Comparison of ENCODE assay signal across 9 cellular contexts in the genomic region with DNA sequence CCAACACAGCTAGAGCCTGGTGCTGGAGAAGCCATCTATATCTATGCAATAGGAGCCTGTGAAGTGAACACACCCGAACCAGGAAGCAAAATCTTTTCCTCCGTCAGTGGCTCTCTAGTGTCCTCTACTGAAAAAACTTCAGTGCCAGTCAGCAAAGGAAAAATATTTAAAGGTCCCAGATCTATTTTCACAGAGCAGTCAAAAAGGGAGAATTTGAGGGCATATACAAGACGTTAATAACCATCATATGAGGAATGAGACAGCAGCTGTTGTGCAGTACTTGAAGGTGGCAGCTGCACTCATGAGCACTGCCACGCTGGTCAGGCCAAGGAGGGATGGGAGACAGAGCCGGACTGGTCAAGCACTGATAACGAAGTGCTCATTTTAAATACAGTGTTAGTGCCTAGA. TPM values are rescaled to one million over a fixed set of nuclear protein-coding genes. Genes with fewer than 3 reads are reported as not detected.
DNase-seq lines count a peak whose midpoint lies in the region; ATAC-seq, FAIRE-seq and TF ChIP-seq lines count a peak whose summit lies in the region.
"Had no signal": no experiment of that assay in that cellular context is flagged by ENCODE, and none has a peak within 500 bp of the region (broad histone marks: within the 10 kb centered on the region; RNA-seq: fewer than 3 reads in every experiment).

No MANE protein-coding gene starts in this region.

- H3K9me3 Mint-ChIP-seq in CD4-positive, alpha-beta T cell: peaks cover 2% of the 10 kb centered on the region

- FAIRE-seq in HTR-8/SVneo (lab: Jason Lieb, UNC): no peak

- H3K36me3 Mint-ChIP-seq in CD4-positive, alpha-beta T cell (ENCODE audit: low read depth): peaks cover 59% of the 10 kb centered on the region

- TF ChIP-seq POLR2A in uterus (IDR thresholded peaks at IDR 0.05): no peak

- CTCF ChIA-PET in CD4-positive, alpha-beta T cell (lab: Charles Lee): interaction anchor here (0.8 to 2.0 kb wide), 7 partner anchors 10 to 143 kb away, joined by 3 to 5 read pairs (median 3); a partner anchor contains a TSS

- H3K4me3 Mint-ChIP-seq in CD4-positive, alpha-beta T cell: peak overlapping the region; percentile 63

- intact Hi-C loops in CD4-positive, alpha-beta T cell (cut with DNase I, micrococcal nuclease): loop anchor here in 1 of 2 experiments (2.0 to 10.0 kb wide), 3 partner anchors 14 to 400 kb away; a partner anchor contains a TSS
- intact Hi-C loops in uterus (cut with DNase I; ENCODE audit: low total_unique reads): no loop called here

- H3K27me3 ChIP-seq in CD4-positive, alpha-beta T cell (ENCODE audit: control insufficient read depth, insufficient read depth, low read length): no peaks in the 10 kb centered on the region
- no peaks in the 10 kb centered on the region for H3K27me3 ChIP-seq in WERI-Rb-1 (ENCODE audit: insufficient read depth, low read depth, severe bottlenecking)
- H3K27me3 ChIP-seq in right atrium auricular region: no peaks in the 10 kb centered on the region
- no peaks in the 10 kb centered on the region for H3K27me3 ChIP-seq in uterus

- no peaks in the 10 kb centered on the region for H3K27me3 Mint-ChIP-seq in CD4-positive, alpha-beta T cell

- H3K36me3 ChIP-seq in WERI-Rb-1 (no peaks in the 10 kb centered on the region), right atrium auricular region (no peaks in the 10 kb centered on the region), uterus (no peaks in the 10 kb centered on the region)

- peak; percentile 34 for TF ChIP-seq CTCF in CD4-positive, alpha-beta T cell (IDR thresholded peaks at IDR 0.05)
- TF ChIP-seq CTCF in WERI-Rb-1 (IDR thresholded peaks at IDR 0.05; ENCODE audit: low read depth, low read length): peak; percentile 9; the same call in 1 of the 2 replicates
- TF ChIP-seq CTCF in right atrium auricular region (IDR thresholded peaks at IDR 0.05): peak; percentile 20 to 59
- TF ChIP-seq CTCF in uterus (IDR thresholded peaks at IDR 0.05): no peak

- H3K4me1 ChIP-seq in right atrium auricular region (peaks cover 0 to 18% of the 10 kb centered on the region in 2 donors), uterus (no peaks in the 10 kb centered on the region)

- peak in 1 of 10 experiments; percentile 3 for DNase-seq in CD4-positive, alpha-beta T cell
- DNase-seq in HTR-8/SVneo (ENCODE audit: insufficient read length, low spot score) (peak; percentile 14), WERI-Rb-1 (no peak), right atrium auricular region (ENCODE audit: low spot score) (no peak), NCI-H510A (lab: John Stamatoyannopoulos, UW) (no peak), T1000 (lab: John Stamatoyannopoulos, UW) (no peak), middle frontal gyrus (ENCODE audit: extremely low spot score, low spot score) (no peak), uterus (no peak)
- DNase-seq: NCI-H1092 had no signal

- no peaks in the 10 kb centered on the region for H3K9me3 ChIP-seq in CD4-positive, alpha-beta T cell (ENCODE audit: control insufficient read depth, low read length)
- H3K9me3 ChIP-seq in WERI-Rb-1 (ENCODE audit: severe bottlenecking) (no peaks in the 10 kb centered on the region), right atrium auricular region (no peaks in the 10 kb centered on the region), uterus (no peaks in the 10 kb centered on the region)

- ATAC-seq in CD4-positive, alpha-beta T cell (ENCODE audit: poor library complexity): peak; percentile 83

- no peak overlapping the region for H3K27ac ChIP-seq in CD4-positive, alpha-beta T cell (ENCODE audit: low read depth, low read length)
- H3K27ac ChIP-seq in WERI-Rb-1: no peak overlapping the region
- peak overlapping the region; percentile 71 to 81 for H3K27ac ChIP-seq in right atrium auricular region
- H3K27ac ChIP-seq in uterus: no peak overlapping the region

- H3K4me3 ChIP-seq in WERI-Rb-1 (ENCODE audit: low read depth, low read length): no peak overlapping the region
- peak overlapping the region in 1 of 2 donors; percentile 4 for H3K4me3 ChIP-seq in right atrium auricular region
- H3K4me3 ChIP-seq in uterus: no peak overlapping the region

- peak overlapping the region; percentile 55 for H3K27ac Mint-ChIP-seq in CD4-positive, alpha-beta T cell

- POLR2A ChIA-PET in CD4-positive, alpha-beta T cell (lab: Charles Lee): interaction anchor here (0.7 to 2.8 kb wide), 11 partner anchors 9 to 141 kb away, joined by 3 to 30 read pairs (median 3); a partner anchor contains a TSS

- H3K4me1 Mint-ChIP-seq in CD4-positive, alpha-beta T cell (ENCODE audit: low read depth): peaks cover 85% of the 10 kb centered on the region

RNA-seq across cellular contexts. Expression of a gene that starts 14.4 kb away (rescaled TPM):
- 100 to 1,000 TPM in 1 of 2 experiments, 10 to 100 TPM in 1; 98.1 to 108 TPM for total RNA-seq in CD4-positive, alpha-beta T cell
- 10 to 100 TPM; 25.0 to 28.1 TPM for total RNA-seq in right atrium auricular region
- 10 to 100 TPM in 3 of 4 donors, 1 to 10 TPM in 1; 3.3 to 34.8 (median 21.4) TPM for total RNA-seq in uterus

Comparison
In these comparisons a context has a peak if more than half of its experiments do, and no peak if none do; other contexts are left out.
1. H3K27ac ChIP-seq: peak in right atrium auricular region (2 of 2); none in CD4-positive, alpha-beta T cell (single experiment), WERI-Rb-1 (single experiment) and uterus (0 of 2).
2. CTCF ChIP-seq: peak in CD4-positive, alpha-beta T cell (single experiment), WERI-Rb-1 (single experiment) and right atrium auricular region (2 of 2); none in uterus (0 of 4).